Comparison of ENCODE assay signal across 11 cellular contexts in genomic region chr3:24156466-24156865, GRCh38.
DNase-seq lines count a peak whose midpoint lies in the region; ATAC-seq, FAIRE-seq and TF ChIP-seq lines count a peak whose summit lies in the region.
"Had no signal": no experiment of that assay in that cellular context is flagged by ENCODE, and none has a peak within 500 bp of the region (broad histone marks: within the 10 kb centered on the region; RNA-seq: fewer than 3 reads in every experiment).

No MANE protein-coding gene starts in this region.

- H3K27ac Mint-ChIP-seq in activated T-cell treated with anti-CD3 and anti-CD28 coated beads, Interleukin-2, amount 50 U/mL, for 72 hours = peak overlapping the region; percentile 14

- ATAC-seq in activated T-cell treated with anti-CD3 and anti-CD28 coated beads, Interleukin-2, amount 50 U/mL, for 72 hours (replicated peaks in 1 of 2) = peak; percentile 56 to 69
- ATAC-seq in GM18498 (IDR thresholded peaks at IDR 0.05; ENCODE audit: unreplicated experiment) = no peak
- ATAC-seq in pancreas = no peak
- no peak for ATAC-seq in GM21723 (IDR thresholded peaks at IDR 0.05; ENCODE audit: unreplicated experiment)

- H2AFZ ChIP-seq in PC-9 (no peak overlapping the region), smooth muscle cell (ENCODE audit: low read depth) (no peak overlapping the region)

- peaks cover 35% of the 10 kb centered on the region for H3K27me3 Mint-ChIP-seq in activated T-cell treated with anti-CD3 and anti-CD28 coated beads, Interleukin-2, amount 50 U/mL, for 72 hours (ENCODE audit: low read depth)

- H3K4me2 ChIP-seq in PC-9 (peak overlapping the region; percentile 37), smooth muscle cell (peak overlapping the region; percentile 46)

- H3K4me3 Mint-ChIP-seq in activated T-cell treated with anti-CD3 and anti-CD28 coated beads, Interleukin-2, amount 50 U/mL, for 72 hours = peak overlapping the region in 1 of 2 donors; percentile 13

- POLR2A ChIA-PET in PC-9 (lab: Charles Lee; ENCODE audit: unreplicated experiment) = interaction anchor here (0.6 to 1.3 kb wide), 9 partner anchors 10 to 665 kb away, joined by 3 to 9 read pairs (median 5); partner anchors contain the start of genes NKIRAS1 and RPL15

- H3F3A ChIP-seq in PC-9 (ENCODE audit: insufficient read depth, low read depth) (peaks cover 10% of the 10 kb centered on the region; the same call in 1 of the 2 replicates), smooth muscle cell (ENCODE audit: low read depth) (no peaks in the 10 kb centered on the region)

- no peaks in the 10 kb centered on the region for H3K27me3 ChIP-seq in PC-9 (ENCODE audit: insufficient read depth, low read depth)
- H3K27me3 ChIP-seq in smooth muscle cell (ENCODE audit: low read depth) = no peaks in the 10 kb centered on the region
- H3K27me3 ChIP-seq in pancreas = no peaks in the 10 kb centered on the region
- H3K27me3 ChIP-seq: right atrium auricular region had no signal

- H3K9me3 ChIP-seq in PC-9 (ENCODE audit: insufficient read depth, low read depth) (no peaks in the 10 kb centered on the region; the same call in 1 of the 2 replicates), smooth muscle cell (replicated peaks; ENCODE audit: low read depth) (no peaks in the 10 kb centered on the region), pancreas (no peaks in the 10 kb centered on the region)
- H3K9me3 ChIP-seq: right atrium auricular region had no signal

- peaks cover 42% of the 10 kb centered on the region for H3K4me1 Mint-ChIP-seq in activated T-cell treated with anti-CD3 and anti-CD28 coated beads, Interleukin-2, amount 50 U/mL, for 72 hours (ENCODE audit: low read depth)

- TF ChIP-seq CTCF in PC-9 (conservative IDR thresholded peaks at IDR 0.05) (no peak), epithelial cell of esophagus (IDR thresholded peaks at IDR 0.05; ENCODE audit: insufficient read depth, low read depth, low read length, missing control alignments) (no peak), smooth muscle cell (IDR thresholded peaks at IDR 0.05; ENCODE audit: borderline replicate concordance, insufficient read depth, poor library complexity, severe bottlenecking) (no peak), pancreas (IDR thresholded peaks at IDR 0.05) (no peak)

- intact Hi-C loops in PC-9 (cut with micrococcal nuclease; ENCODE audit: unreplicated experiment) (loop anchor here (1.0 to 10.0 kb wide), 6 partner anchors 10 to 159 kb away; no protein-coding TSS in a partner anchor), pancreas (cut with DNase I) (no loop called here)

- no peaks in the 10 kb centered on the region for H3K9me3 Mint-ChIP-seq in activated T-cell treated with anti-CD3 and anti-CD28 coated beads, Interleukin-2, amount 50 U/mL, for 72 hours

- H3K36me3 ChIP-seq in PC-9 (ENCODE audit: low read depth) (no peaks in the 10 kb centered on the region), smooth muscle cell (ENCODE audit: low read depth) (no peaks in the 10 kb centered on the region), pancreas (no peaks in the 10 kb centered on the region)
- H3K36me3 ChIP-seq: right atrium auricular region had no signal

- CTCF ChIA-PET in PC-9 (lab: Charles Lee) = interaction anchor here (0.6 kb wide), 2 partner anchors 43 to 87 kb away, joined by 3 to 7 read pairs; no protein-coding TSS in a partner anchor

- FAIRE-seq in pancreas (lab: Jason Lieb, UNC) = no peak

- H3K79me2 ChIP-seq in PC-9 (ENCODE audit: low read depth) (no peaks in the 10 kb centered on the region), smooth muscle cell (ENCODE audit: low read depth) (no peaks in the 10 kb centered on the region)

- WGBS in smooth muscle cell (ENCODE audit: low lambda C conversion rate) = 8% methylated on average over 2 of the region's 2 CpGs
- WGBS in pancreas, 2 donors = 93 to 98% methylated on average over 2 of the region's 2 CpGs

- DNase-seq in activated T-cell treated with anti-CD3 and anti-CD28 coated beads, Interleukin-2, amount 50 U/mL, for 72 hours = peak in 1 of 2 donors; percentile 2
- DNase-seq in activated T-cell treated with anti-CD3 and anti-CD28 coated beads for 4 hours = no peak
- peak; percentile 72 to 89 for DNase-seq in PC-9
- peak; percentile 56 for DNase-seq in epithelial cell of esophagus (ENCODE audit: low read depth)
- DNase-seq in smooth muscle cell (lab: John Stamatoyannopoulos, UW; ENCODE audit: unreplicated experiment) = no peak
- no peak for DNase-seq in pancreas
- DNase-seq: H7, NCI-H1092 treated with DMSO at 0.1 percent for 48 hours had no signal

- no peaks in the 10 kb centered on the region for H3K9me2 ChIP-seq in PC-9 (ENCODE audit: insufficient read depth)

- H3K9ac ChIP-seq in smooth muscle cell (ENCODE audit: low read depth) = no peak overlapping the region

- H3K4me1 ChIP-seq in PC-9 (replicated peaks; ENCODE audit: insufficient read depth) (peaks cover 46% of the 10 kb centered on the region), smooth muscle cell (ENCODE audit: low read depth) (no peaks in the 10 kb centered on the region), pancreas (no peaks in the 10 kb centered on the region)
- H3K4me1 ChIP-seq: right atrium auricular region had no signal

- H3K36me3 Mint-ChIP-seq in activated T-cell treated with anti-CD3 and anti-CD28 coated beads, Interleukin-2, amount 50 U/mL, for 72 hours (ENCODE audit: insufficient read depth in 2 of 2) = no peaks in the 10 kb centered on the region

- H3K27ac ChIP-seq in PC-9 (peak overlapping the region; percentile 63), smooth muscle cell (ENCODE audit: low read depth) (peak overlapping the region; percentile 71), pancreas (no peak overlapping the region)
- H3K27ac ChIP-seq: right atrium auricular region had no signal

- H4K20me1 ChIP-seq in PC-9 (ENCODE audit: insufficient read depth) (no peaks in the 10 kb centered on the region), smooth muscle cell (ENCODE audit: low read depth) (no peaks in the 10 kb centered on the region)

- no TSS peak for BruUV-seq in PC-9 (replicated peaks; lab: Mats Ljungman, UMichigan)

- H3K4me3 ChIP-seq in PC-9 = no peak overlapping the region
- no peak overlapping the region for H3K4me3 ChIP-seq in epithelial cell of esophagus (ENCODE audit: low read length)
- H3K4me3 ChIP-seq in smooth muscle cell = no peak overlapping the region
- H3K4me3 ChIP-seq in pancreas = no peak overlapping the region
- H3K4me3 ChIP-seq: right atrium auricular region had no signal

Comparison
In these comparisons a context has a peak if more than half of its experiments do, and no peak if none do; other contexts are left out.
1. ATAC-seq: peak in activated T-cell treated with anti-CD3 and anti-CD28 coated beads, Interleukin-2, amount 50 U/mL, for 72 hours (2 of 2); none in GM18498 (single experiment), pancreas (0 of 4) and GM21723 (single experiment).
2. DNase-seq: peak in PC-9 (2 of 2) and epithelial cell of esophagus (single experiment); none in activated T-cell treated with anti-CD3 and anti-CD28 coated beads for 4 hours (single experiment), smooth muscle cell (single experiment) and pancreas (0 of 6).
3. H3K27ac ChIP-seq: peak in PC-9 (single experiment) and smooth muscle cell (single experiment); none in pancreas (0 of 4).